29 cellular contexts compared by ENCODE assay signal in genomic region chr9:133056533-133056932, GRCh38. TPM values are rescaled to one million over a fixed set of nuclear protein-coding genes. Genes with fewer than 3 reads are reported as not detected.
DNase-seq lines count a peak whose midpoint lies in the region; ATAC-seq, FAIRE-seq and TF ChIP-seq lines count a peak whose summit lies in the region.
"Had no signal": no experiment of that assay in that cellular context is flagged by ENCODE, and none has a peak within 500 bp of the region (broad histone marks: within the 10 kb centered on the region; RNA-seq: fewer than 3 reads in every experiment).

No MANE protein-coding gene starts in this region.

- FAIRE-seq in small intestine (lab: Jason Lieb, UNC) = no peak
- FAIRE-seq: astrocyte, K562 had no signal

- no peaks in the 10 kb centered on the region for H3K9me3 ChIP-seq in body of pancreas
- H3K9me3 ChIP-seq in small intestine (ENCODE audit: control insufficient read depth, low read depth) = no peaks in the 10 kb centered on the region
- H3K9me3 ChIP-seq: neutrophil, thoracic aorta had no signal

- no peak for ATAC-seq in activated naive CD8-positive, alpha-beta T cell treated with anti-CD3 and anti-CD28 coated beads, Interleukin-2, amount 50 U/mL, for 24 hours
- ATAC-seq in body of pancreas = no peak
- no peak for ATAC-seq in natural killer cell
- no peak for ATAC-seq in GM21526 (IDR thresholded peaks at IDR 0.05; ENCODE audit: low FRiP score, unreplicated experiment)
- ATAC-seq: activated CD4-positive, CD25-positive, alpha-beta regulatory T cell treated with anti-CD3 and anti-CD28 coated beads, Interleukin-2, amount 50 U/mL, for 24 hours; HCT116; K562 had no signal

- H3K36me3 Mint-ChIP-seq in activated naive CD8-positive, alpha-beta T cell = no peaks in the 10 kb centered on the region
- peaks cover 29% of the 10 kb centered on the region for H3K36me3 Mint-ChIP-seq in activated naive CD8-positive, alpha-beta T cell treated with anti-CD3 and anti-CD28 coated beads, Interleukin-2, amount 50 U/mL, for 24 hours (ENCODE audit: low read depth)
- no peaks in the 10 kb centered on the region for H3K36me3 Mint-ChIP-seq in natural killer cell

- H3K4me3 Mint-ChIP-seq in activated naive CD8-positive, alpha-beta T cell = peak overlapping the region; percentile 32
- no peak overlapping the region for H3K4me3 Mint-ChIP-seq in activated naive CD8-positive, alpha-beta T cell treated with anti-CD3 and anti-CD28 coated beads, Interleukin-2, amount 50 U/mL, for 24 hours
- no peak overlapping the region for H3K4me3 Mint-ChIP-seq in natural killer cell
- H3K4me3 Mint-ChIP-seq: CD4-positive, alpha-beta memory T cell; stimulated activated naive B cell treated with anti-CD40 and anti-IgM and Interleukin-4, amounts not matched to agents 10 μg/mL and 1 μg/mL and 100 μg/mL, for 72 hours had no signal

- H3K9me3 Mint-ChIP-seq in activated naive CD8-positive, alpha-beta T cell (ENCODE audit: low read depth) = no peaks in the 10 kb centered on the region
- no peaks in the 10 kb centered on the region for H3K9me3 Mint-ChIP-seq in activated naive CD8-positive, alpha-beta T cell treated with anti-CD3 and anti-CD28 coated beads, Interleukin-2, amount 50 U/mL, for 24 hours
- H3K9me3 Mint-ChIP-seq in natural killer cell = no peaks in the 10 kb centered on the region
- H3K9me3 Mint-ChIP-seq: CD4-positive, alpha-beta memory T cell; stimulated activated naive B cell treated with anti-CD40 and anti-IgM and Interleukin-4, amounts not matched to agents 10 μg/mL and 1 μg/mL and 100 μg/mL, for 72 hours had no signal

- intact Hi-C loops in body of pancreas (cut with DNase I) (no loop called here), natural killer cell (cut with micrococcal nuclease) (no loop called here)

- H3K4me1 ChIP-seq in body of pancreas = peaks cover 100% of the 10 kb centered on the region
- H3K4me1 ChIP-seq in small intestine (ENCODE audit: control insufficient read depth in 2 of 2, insufficient read depth in 1 of 2, low read depth in 1 of 2, low read length in 1 of 2) = peaks cover 2% of the 10 kb centered on the region in 2 donors

- in situ Hi-C loops in GM13976 (cut with MboI; ENCODE audit: low sequenced_read_pairs, unreplicated experiment) = no loop called here

- H3K4me3 ChIP-seq in body of pancreas (no peak overlapping the region), small intestine (ENCODE audit: low read depth in 1 of 2, low read length in 2 of 2) (no peak overlapping the region)
- H3K4me3 ChIP-seq: K562, skin epidermis, thoracic aorta had no signal

- H3K27me3 ChIP-seq in body of pancreas = no peaks in the 10 kb centered on the region
- H3K27me3 ChIP-seq in small intestine (ENCODE audit: control insufficient read depth in 2 of 2, insufficient read depth in 2 of 2, low read length in 2 of 2) = no peaks in the 10 kb centered on the region

- no peak for TF ChIP-seq POLR2A in body of pancreas (IDR thresholded peaks at IDR 0.05)

- no peak for DNase-seq in activated naive CD8-positive, alpha-beta T cell treated with anti-CD3 and anti-CD28 coated beads, Interleukin-2, amount 50 U/mL, for 24 hours
- DNase-seq in GM13976 (ENCODE audit: low spot score) (peak; percentile 34), body of pancreas (peak in 2 of 4 donors; percentile 54 to 70), small intestine (peak; percentile 86), natural killer cell (no peak), GM20000 (ENCODE audit: low spot score) (no peak)
- DNase-seq: activated gamma-delta T cell; CD4-positive, alpha-beta memory T cell; cerebellar nuclear complex; DMS53; foreskin melanocyte; GDM1; hippocampal formation; MV-4-11; NCI-H1694; NCI-H2171; NCI-H524; stimulated activated CD4-positive, alpha-beta T cell treated with anti-CD3 and anti-CD28 coated beads, Interleukin-2, amount 100 ng/mL, for 24 hours; stimulated activated naive B cell treated with anti-CD40 and anti-IgM and Interleukin-4, amounts not matched to agents 10 μg/mL and 1 μg/mL and 100 μg/mL, for 72 hours; T1000 had no signal

- no peaks in the 10 kb centered on the region for H3K27me3 Mint-ChIP-seq in activated naive CD8-positive, alpha-beta T cell
- no peaks in the 10 kb centered on the region for H3K27me3 Mint-ChIP-seq in activated naive CD8-positive, alpha-beta T cell treated with anti-CD3 and anti-CD28 coated beads, Interleukin-2, amount 50 U/mL, for 24 hours
- no peaks in the 10 kb centered on the region for H3K27me3 Mint-ChIP-seq in natural killer cell (ENCODE audit: low read depth in 2 of 2)
- H3K27me3 Mint-ChIP-seq: CD4-positive, alpha-beta memory T cell; stimulated activated naive B cell treated with anti-CD40 and anti-IgM and Interleukin-4, amounts not matched to agents 10 μg/mL and 1 μg/mL and 100 μg/mL, for 72 hours had no signal

- WGBS in body of pancreas, 2 donors = 83% methylated on average over 9 to 13 of the region's 13 CpGs
- WGBS in small intestine, 3 donors = 27 to 64% (median 40%) methylated on average over 13 of the region's 13 CpGs

- TF ChIP-seq CTCF in GM13976 (IDR thresholded peaks at IDR 0.05; ENCODE audit: borderline replicate concordance, control extremely low read depth, extremely low read depth, insufficient read depth, missing control alignments) (no peak), body of pancreas (IDR thresholded peaks at IDR 0.05) (no peak), natural killer cell (IDR thresholded peaks at IDR 0.05) (no peak), GM20000 (IDR thresholded peaks at IDR 0.05; ENCODE audit: extremely low read depth, missing control alignments) (no peak)

- peaks cover 38% of the 10 kb centered on the region for H3K4me1 Mint-ChIP-seq in activated naive CD8-positive, alpha-beta T cell (ENCODE audit: low read depth)
- peaks cover 44% of the 10 kb centered on the region for H3K4me1 Mint-ChIP-seq in activated naive CD8-positive, alpha-beta T cell treated with anti-CD3 and anti-CD28 coated beads, Interleukin-2, amount 50 U/mL, for 24 hours
- peaks cover 25 to 34% of the 10 kb centered on the region in 2 donors for H3K4me1 Mint-ChIP-seq in natural killer cell

- peak overlapping the region; percentile 54 to 98 (median 95) for H3K27ac ChIP-seq in body of pancreas
- H3K27ac ChIP-seq in small intestine (ENCODE audit: low read depth in 1 of 2, low read length in 1 of 2) = peak overlapping the region in 1 of 2 donors; percentile 76
- H3K27ac ChIP-seq: neutrophil, thoracic aorta had no signal

- H3K27ac Mint-ChIP-seq in activated naive CD8-positive, alpha-beta T cell = no peak overlapping the region
- H3K27ac Mint-ChIP-seq in activated naive CD8-positive, alpha-beta T cell treated with anti-CD3 and anti-CD28 coated beads, Interleukin-2, amount 50 U/mL, for 24 hours = no peak overlapping the region
- no peak overlapping the region for H3K27ac Mint-ChIP-seq in natural killer cell
- H3K27ac Mint-ChIP-seq: stimulated activated naive B cell treated with anti-CD40 and anti-IgM and Interleukin-4, amounts not matched to agents 10 μg/mL and 1 μg/mL and 100 μg/mL, for 72 hours had no signal

- H3K36me3 ChIP-seq in body of pancreas (replicated peaks in 1 of 2; ENCODE audit: insufficient read depth in 1 of 2, low read depth in 2 of 2) (peaks cover 0 to 4% of the 10 kb centered on the region in 2 donors), small intestine (ENCODE audit: control insufficient read depth in 2 of 2, insufficient read depth in 2 of 2, low read length in 2 of 2) (peaks cover 5 to 11% of the 10 kb centered on the region in 2 donors)

RNA-seq across cellular contexts. Expression of gene CEL, which starts 5.2 kb away (rescaled TPM):
- total RNA-seq in body of pancreas = 1,000 to 10,000 TPM; 8,438 to 9,209 TPM
- polyA plus RNA-seq in small intestine = 1 to 10 TPM; 2.8 to 7.4 (median 3.2) TPM
- under 1 TPM; 0.18 to 0.68 (median 0.42) TPM for total RNA-seq in natural killer cell

RNA-seq across cellular contexts. Expression of gene GTF3C5, which starts 25.7 kb away (rescaled TPM):
- total RNA-seq in body of pancreas (10 to 100 TPM; 43.1 to 57.7 TPM), natural killer cell (10 to 100 TPM; 52.6 to 69.2 (median 60.4) TPM)
- 10 to 100 TPM; 37.3 to 54.6 (median 47.3) TPM for polyA plus RNA-seq in small intestine

Comparison
In these comparisons a context has a peak if more than half of its experiments do, and no peak if none do; other contexts are left out.
1. DNase-seq: peak in GM13976 (single experiment) and small intestine (single experiment); none in activated naive CD8-positive, alpha-beta T cell treated with anti-CD3 and anti-CD28 coated beads, Interleukin-2, amount 50 U/mL, for 24 hours (single experiment), natural killer cell (single experiment) and GM20000 (single experiment).
2. RNA of gene CEL, which starts 5.2 kb away (total RNA-seq): 8,438 to 9,209 TPM in body of pancreas; 0.18 to 0.68 TPM in natural killer cell; every median in the first group is over 1,000 times any median in the second.